In genomic region chr2:20194097-20194989, GRCh38 we compare ENCODE assay signal across 1 cellular context.
TF ChIP-seq lines count a peak whose summit lies in the region.

No MANE protein-coding gene starts in this region.

TF ChIP-seq in HepG2, 621 proteins besides CTCF, POLR2A, EP300 and RAD21 (continued from another document):
- no peak for TF ChIP-seq ZBTB39 (CRISPR knock-in tag; IDR thresholded peaks at IDR 0.05)
- no peak for TF ChIP-seq KDM1A (CRISPR knock-in tag; IDR thresholded peaks at IDR 0.05)
- TF ChIP-seq, protein P1, sequence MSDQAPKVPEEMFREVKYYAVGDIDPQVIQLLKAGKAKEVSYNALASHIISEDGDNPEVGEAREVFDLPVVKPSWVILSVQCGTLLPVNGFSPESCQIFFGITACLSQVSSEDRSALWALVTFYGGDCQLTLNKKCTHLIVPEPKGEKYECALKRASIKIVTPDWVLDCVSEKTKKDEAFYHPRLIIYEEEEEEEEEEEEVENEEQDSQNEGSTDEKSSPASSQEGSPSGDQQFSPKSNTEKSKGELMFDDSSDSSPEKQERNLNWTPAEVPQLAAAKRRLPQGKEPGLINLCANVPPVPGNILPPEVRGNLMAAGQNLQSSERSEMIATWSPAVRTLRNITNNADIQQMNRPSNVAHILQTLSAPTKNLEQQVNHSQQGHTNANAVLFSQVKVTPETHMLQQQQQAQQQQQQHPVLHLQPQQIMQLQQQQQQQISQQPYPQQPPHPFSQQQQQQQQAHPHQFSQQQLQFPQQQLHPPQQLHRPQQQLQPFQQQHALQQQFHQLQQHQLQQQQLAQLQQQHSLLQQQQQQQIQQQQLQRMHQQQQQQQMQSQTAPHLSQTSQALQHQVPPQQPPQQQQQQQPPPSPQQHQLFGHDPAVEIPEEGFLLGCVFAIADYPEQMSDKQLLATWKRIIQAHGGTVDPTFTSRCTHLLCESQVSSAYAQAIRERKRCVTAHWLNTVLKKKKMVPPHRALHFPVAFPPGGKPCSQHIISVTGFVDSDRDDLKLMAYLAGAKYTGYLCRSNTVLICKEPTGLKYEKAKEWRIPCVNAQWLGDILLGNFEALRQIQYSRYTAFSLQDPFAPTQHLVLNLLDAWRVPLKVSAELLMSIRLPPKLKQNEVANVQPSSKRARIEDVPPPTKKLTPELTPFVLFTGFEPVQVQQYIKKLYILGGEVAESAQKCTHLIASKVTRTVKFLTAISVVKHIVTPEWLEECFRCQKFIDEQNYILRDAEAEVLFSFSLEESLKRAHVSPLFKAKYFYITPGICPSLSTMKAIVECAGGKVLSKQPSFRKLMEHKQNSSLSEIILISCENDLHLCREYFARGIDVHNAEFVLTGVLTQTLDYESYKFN (CRISPR knock-in tag; conservative IDR thresholded peaks at IDR 0.05): peak; percentile 28; the same call in 1 of the 2 replicates
